Comparison of ENCODE assay signal across 29 cellular contexts in the genomic region with DNA sequence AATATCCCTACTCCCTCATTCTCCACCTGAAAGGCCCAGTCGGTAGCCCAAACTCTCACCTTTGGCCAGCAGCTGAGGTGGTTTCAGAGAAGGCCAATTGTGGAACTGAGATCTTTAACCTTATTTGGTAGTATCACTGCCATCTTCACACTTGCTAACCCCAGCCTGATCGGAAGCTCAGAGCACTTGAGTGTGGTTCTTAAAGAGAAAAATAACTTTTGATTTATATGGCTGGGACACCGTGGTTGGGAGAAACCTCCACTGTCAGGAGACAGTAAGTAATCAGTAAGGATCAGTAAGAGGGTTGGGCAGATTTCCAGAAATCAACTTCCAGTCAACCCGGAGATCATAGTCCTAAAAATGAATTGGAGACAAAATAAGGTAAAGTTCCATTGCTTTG. TPM values are rescaled to one million over a fixed set of nuclear protein-coding genes. Genes with fewer than 3 reads are reported as not detected.
"Had no signal": no experiment of that assay in that cellular context is flagged by ENCODE, and none has a peak within 500 bp of the region (broad histone marks: within the 10 kb centered on the region; RNA-seq: fewer than 3 reads in every experiment).

No MANE protein-coding gene starts in this region.

- H3K9me3 ChIP-seq: esophagus squamous epithelium, left lung, prostate gland, right atrium auricular region, testis, tibial artery had no signal

- H3K36me3 Mint-ChIP-seq: stimulated activated effector memory CD8-positive, alpha-beta T cell treated with anti-CD3 and anti-CD28 coated beads, Interleukin-12 subunit alpha, Interleukin-12 subunit beta, amount 100 ng/mL, for 72 hours; type B pancreatic cell had no signal

- H3K27ac ChIP-seq: esophagus squamous epithelium, heart right ventricle, left lung, prostate gland, right atrium auricular region, stomach, testis, tibial artery had no signal

- ATAC-seq: effector memory CD8-positive, alpha-beta T cell; heart right ventricle; left cardiac atrium; left lung; naive thymus-derived CD8-positive, alpha-beta T cell; sciatic nerve; stimulated activated effector memory CD8-positive, alpha-beta T cell treated with anti-CD3 and anti-CD28 coated beads, Interleukin-12 subunit alpha, Interleukin-12 subunit beta, amount 100 ng/mL, for 72 hours had no signal

- H3K27me3 ChIP-seq: right atrium auricular region, testis had no signal

- H3K9me3 Mint-ChIP-seq: effector memory CD8-positive, alpha-beta T cell; stimulated activated effector memory CD8-positive, alpha-beta T cell treated with anti-CD3 and anti-CD28 coated beads, Interleukin-12 subunit alpha, Interleukin-12 subunit beta, amount 100 ng/mL, for 72 hours; type B pancreatic cell had no signal

- DNase-seq: cortex of kidney; effector memory CD8-positive, alpha-beta T cell; erythroblast; esophagus squamous epithelium; foreskin melanocyte; glutamatergic neuron; heart right ventricle; hippocampal formation; left cardiac atrium; left lung; mammary epithelial cell; mesendoderm; naive thymus-derived CD8-positive, alpha-beta T cell; nephron progenitor cell; nucleus accumbens; stimulated activated CD4-positive, alpha-beta T cell treated with anti-CD3 and anti-CD28 coated beads, Interleukin-2, amount 100 ng/mL, for 24 hours; stimulated activated CD4-positive, alpha-beta T cell treated with anti-CD3 and anti-CD28 coated beads, Interleukin-4, amount 100 ng/mL, for 24 hours; stimulated activated naive CD4-positive, alpha-beta T cell treated with Interleukin-2 at 50 U/mL for 16 hours; stomach; testis; tibial artery had no signal

- H3K4me3 ChIP-seq: esophagus squamous epithelium, heart right ventricle, left lung, prostate gland, right atrium auricular region, stomach, testis, tibial artery had no signal

- H3K4me1 Mint-ChIP-seq: naive thymus-derived CD8-positive, alpha-beta T cell; nephron progenitor cell; stimulated activated effector memory CD8-positive, alpha-beta T cell treated with anti-CD3 and anti-CD28 coated beads, Interleukin-12 subunit alpha, Interleukin-12 subunit beta, amount 100 ng/mL, for 72 hours had no signal

- H3K4me3 Mint-ChIP-seq: effector memory CD8-positive, alpha-beta T cell; naive thymus-derived CD8-positive, alpha-beta T cell; nephron progenitor cell; stimulated activated effector memory CD8-positive, alpha-beta T cell treated with anti-CD3 and anti-CD28 coated beads, Interleukin-12 subunit alpha, Interleukin-12 subunit beta, amount 100 ng/mL, for 72 hours; type B pancreatic cell had no signal

- H3K27ac Mint-ChIP-seq: effector memory CD8-positive, alpha-beta T cell; naive thymus-derived CD8-positive, alpha-beta T cell; nephron progenitor cell; stimulated activated effector memory CD8-positive, alpha-beta T cell treated with anti-CD3 and anti-CD28 coated beads, Interleukin-12 subunit alpha, Interleukin-12 subunit beta, amount 100 ng/mL, for 72 hours; type B pancreatic cell had no signal

- H3K4me1 ChIP-seq: esophagus squamous epithelium, heart right ventricle, left lung, prostate gland, right atrium auricular region, stomach, testis, tibial artery had no signal

- H3K36me3 ChIP-seq: esophagus squamous epithelium, heart right ventricle, left lung, prostate gland, right atrium auricular region, stomach, tibial artery had no signal

RNA-seq across cellular contexts. Expression of gene PRSS16, which starts 22.8 kb away (rescaled TPM):
- total RNA-seq: dermis microvascular lymphatic vessel endothelial cell, myocyte, osteocyte had no signal
- polyA plus RNA-seq: heart right ventricle had no signal
